ENCODE assay signal across 14 cellular contexts in genomic region chr2:217160978-217161973, GRCh38.
DNase-seq lines count a peak whose midpoint lies in the region; ATAC-seq, FAIRE-seq and TF ChIP-seq lines count a peak whose summit lies in the region.
"Had no signal": no experiment of that assay in that cellular context is flagged by ENCODE, and none has a peak within 500 bp of the region (broad histone marks: within the 10 kb centered on the region; RNA-seq: fewer than 3 reads in every experiment).

No MANE protein-coding gene starts in this region.

- no peaks in the 10 kb centered on the region for H3K9me1 ChIP-seq in K562 (ENCODE audit: control insufficient read depth, insufficient read depth, low read length)

- H2AFZ ChIP-seq in K562 (ENCODE audit: low read depth, low read length) (0 out of 2 replicates have a peak overlapping the region, but pooled peaks have one; percentile 14), trophoblast cell (ENCODE audit: insufficient read depth, low read length, poor library complexity) (no peak overlapping the region)

- H3K4me3 ChIP-seq in K562 = no peak overlapping the region
- no peak overlapping the region for H3K4me3 ChIP-seq in trophoblast cell (ENCODE audit: low read depth, low read length)
- H3K4me3 ChIP-seq: A549, prostate gland had no signal

- no peak for TF ChIP-seq POLR2A in K562 (conservative IDR thresholded peaks at IDR 0.05)

- H2AK5ac ChIP-seq in trophoblast cell (ENCODE audit: low read length) = peak overlapping the region; percentile 64

- no peak for TF ChIP-seq RAD21 in K562 (CRISPR knock-in tag; conservative IDR thresholded peaks at IDR 0.05 in 1 of 2, IDR thresholded peaks at IDR 0.05 in 1 of 2)

- H3K27me3 ChIP-seq in K562 (ENCODE audit: control insufficient read depth in 2 of 2, insufficient read depth in 2 of 2, low read length in 2 of 2) (no peaks in the 10 kb centered on the region), trophoblast cell (ENCODE audit: insufficient read depth, low read length) (no peaks in the 10 kb centered on the region)

- H3K79me1 ChIP-seq in trophoblast cell (ENCODE audit: low read length) = peaks cover 12% of the 10 kb centered on the region

- H4K91ac ChIP-seq in trophoblast cell (ENCODE audit: low read depth, low read length) = no peak overlapping the region

- no peak overlapping the region for H3K4me2 ChIP-seq in K562 (ENCODE audit: insufficient read depth, low read length)
- H3K4me2 ChIP-seq in trophoblast cell (ENCODE audit: low read length) = no peak overlapping the region
- H3K4me2 ChIP-seq: A549 had no signal

- no peaks in the 10 kb centered on the region for H3K36me3 ChIP-seq in K562 (ENCODE audit: control insufficient read depth, insufficient read depth, low read length)
- no peaks in the 10 kb centered on the region for H3K36me3 ChIP-seq in trophoblast cell (ENCODE audit: control insufficient read depth in 1 of 2, insufficient read depth in 2 of 2, low read length in 2 of 2)
- H3K36me3 ChIP-seq: prostate gland had no signal

- H4K8ac ChIP-seq in trophoblast cell (ENCODE audit: low read depth, low read length) = no peak overlapping the region

- intact Hi-C loops in K562 (cut with micrococcal nuclease) = loop anchor here (5.0 to 10.0 kb wide), 2 partner anchors 99 to 286 kb away; no protein-coding TSS in a partner anchor

- peak overlapping the region; percentile 77 for H2BK12ac ChIP-seq in trophoblast cell (ENCODE audit: low read length)

- ATAC-seq in K562 (no peak), HG02885 (IDR thresholded peaks at IDR 0.05; ENCODE audit: poor library complexity, unreplicated experiment) (no peak)
- ATAC-seq: A549 had no signal

- BruUV-seq in K562 (replicated peaks; lab: Mats Ljungman, UMichigan) = no TSS peak

- H3K79me2 ChIP-seq in K562 (ENCODE audit: control insufficient read depth, insufficient read depth, low read length) = no peaks in the 10 kb centered on the region
- no peaks in the 10 kb centered on the region for H3K79me2 ChIP-seq in trophoblast cell (ENCODE audit: control insufficient read depth, insufficient read depth, low read length, poor library complexity)

- no peak overlapping the region for H3K23ac ChIP-seq in trophoblast cell (ENCODE audit: low read length)

- no peak for TF ChIP-seq EP300 in K562 (IDR thresholded peaks at IDR 0.05; ENCODE audit: low read length)

- CTCF ChIA-PET in K562 (lab: Yijun Ruan, JAX; ENCODE audit: low intra/inter-chr PET ratio) = no interaction called here

- H2BK5ac ChIP-seq in trophoblast cell (ENCODE audit: low read depth, low read length, poor library complexity) = peak overlapping the region; percentile 60

- H3K27ac ChIP-seq in K562 (ENCODE audit: extremely low read depth, low read depth, low read length) (no peak overlapping the region), trophoblast cell (ENCODE audit: low read depth, low read length) (no peak overlapping the region)
- H3K27ac ChIP-seq: A549, prostate gland had no signal

- H2BK120ac ChIP-seq in trophoblast cell (ENCODE audit: insufficient read depth, low read length, poor library complexity) = peak overlapping the region; percentile 68

- no peak overlapping the region for H3K9ac ChIP-seq in K562 (ENCODE audit: insufficient read depth in 1 of 2, low read depth in 2 of 2, low read length in 2 of 2)
- no peak overlapping the region for H3K9ac ChIP-seq in trophoblast cell (ENCODE audit: low read length)

- H4K20me1 ChIP-seq in K562 (replicated peaks; ENCODE audit: control insufficient read depth, insufficient read depth, low read length) = no peaks in the 10 kb centered on the region

- POLR2A ChIA-PET in K562 (lab: Yijun Ruan, JAX) = interaction anchor here (0.6 kb wide), 1 partner anchor 123 kb away, joined by 3 read pairs; no protein-coding TSS in a partner anchor

- no peak for TF ChIP-seq CTCF in K562 (IDR thresholded peaks at IDR 0.05 in 2 of 3, conservative IDR thresholded peaks at IDR 0.05 in 1 of 3; ENCODE audit: insufficient read depth in 2 of 3, low read depth in 1 of 3, low read length in 3 of 3)

- no peaks in the 10 kb centered on the region for H3K9me3 ChIP-seq in K562 (replicated peaks; ENCODE audit: control insufficient read depth, insufficient read depth, low read depth, low read length)
- H3K9me3 ChIP-seq in trophoblast cell (ENCODE audit: insufficient read depth, low read depth, low read length) = no peaks in the 10 kb centered on the region
- H3K9me3 ChIP-seq: A549, prostate gland had no signal

- no peak for FAIRE-seq in K562 (lab: Jason Lieb, UNC)
- FAIRE-seq: A549 had no signal

- H3K4ac ChIP-seq in trophoblast cell (ENCODE audit: low read depth, low read length) = peak overlapping the region; percentile 21

- H3K18ac ChIP-seq in trophoblast cell (ENCODE audit: low read length) = no peak overlapping the region

- DNase-seq in NCI-H2171 treated with DMSO at 0.1 percent for 48 hours (lab: John Stamatoyannopoulos, UW) = peak; percentile 11
- no peak for DNase-seq in NCI-H2171 (lab: John Stamatoyannopoulos, UW)
- DNase-seq in MV-4-11 (lab: John Stamatoyannopoulos, UW) = peak; percentile 36
- DNase-seq in K562 (ENCODE audit: extremely low read depth in 1 of 4, low spot score in 3 of 4) = no peak
- peak in 1 of 2 donors; percentile 49 for DNase-seq in trophoblast cell
- DNase-seq in GDM1 (lab: John Stamatoyannopoulos, UW) = no peak
- DNase-seq in activated CD8-positive, alpha-beta memory T cell treated with anti-CD3 and anti-CD28 coated beads, Interleukin-2, amount 50 U/mL, for 4 hours = no peak
- DNase-seq: activated CD4-positive, alpha-beta T cell treated with anti-CD3 and anti-CD28 coated beads for 48 hours; DMS 273 treated with DMSO at 0.1 percent for 48 hours; dorsolateral prefrontal cortex; NCI-H526 had no signal

- H3K4me1 ChIP-seq in K562 (replicated peaks in 1 of 2; ENCODE audit: control insufficient read depth in 2 of 2, insufficient read depth in 2 of 2, low read length in 2 of 2) = peaks cover 0 to 6% of the 10 kb centered on the region in 2 experiments; a peak in 3 of 5 replicates
- peaks cover 4 to 5% of the 10 kb centered on the region in 2 experiments for H3K4me1 ChIP-seq in trophoblast cell (ENCODE audit: control insufficient read depth in 1 of 2, insufficient read depth in 2 of 2, low read length in 2 of 2)
- H3K4me1 ChIP-seq: prostate gland had no signal

- in situ Hi-C loops in K562 (cut with MboI) = no loop called here

- peak overlapping the region; percentile 70 for H3K14ac ChIP-seq in trophoblast cell (ENCODE audit: low read length)

- H4K12ac ChIP-seq in trophoblast cell (ENCODE audit: low read depth, low read length) = no peak overlapping the region

- 33% methylated on average over 8 of the region's 9 CpGs for WGBS in K562 (ENCODE audit: insufficient coverage, low coverage, missing lambda C conversion rate)
- WGBS in trophoblast cell (ENCODE audit: extremely low coverage, insufficient coverage, insufficient read length) = no CpG with 5 or more reads among the region's 9 CpGs

TF ChIP-seq in K562, 482 proteins besides CTCF, POLR2A, EP300 and RAD21:
- no peak for TF ChIP-seq ATF4 (CRISPR knock-in tag; IDR thresholded peaks at IDR 0.05)
- no peak for TF ChIP-seq ZFP36 (IDR thresholded peaks at IDR 0.05; ENCODE audit: low read depth, low read length, partially characterized antibody)
- no peak for TF ChIP-seq ZNF175 (CRISPR knock-in tag; IDR thresholded peaks at IDR 0.05; ENCODE audit: low read depth)
- TF ChIP-seq MLX (CRISPR knock-in tag; conservative IDR thresholded peaks at IDR 0.05) = no peak
- peak; percentile 33 for TF ChIP-seq PKNOX1 (IDR thresholded peaks at IDR 0.05)
- TF ChIP-seq SPI1 (IDR thresholded peaks at IDR 0.05; ENCODE audit: borderline replicate concordance, low read depth, low read length) = peak; percentile 79; the same call in 1 of the 2 replicates
- no peak for TF ChIP-seq E2F1 (CRISPR knock-in tag; IDR thresholded peaks at IDR 0.05)
- no peak for TF ChIP-seq U2AF2 (optimal IDR thresholded peaks at IDR 0.05; ENCODE audit: low read depth, low read length)
- TF ChIP-seq CEBPG (CRISPR knock-in tag; IDR thresholded peaks at IDR 0.05) = 0 out of 2 replicates have a peak, but pooled peaks have one; percentile 16
- TF ChIP-seq CEBPG (tag; conservative IDR thresholded peaks at IDR 0.05 in 1 of 2, IDR thresholded peaks at IDR 0.05 in 1 of 2) = no peak
- no peak for TF ChIP-seq ZFP1 (CRISPR knock-in tag; IDR thresholded peaks at IDR 0.05)
- TF ChIP-seq ZNF695 (CRISPR knock-in tag; IDR thresholded peaks at IDR 0.05) = no peak

Comparison
In these comparisons a context has a peak if more than half of its experiments do, and no peak if none do; other contexts are left out.
1. DNase-seq: peak in NCI-H2171 treated with DMSO at 0.1 percent for 48 hours (single experiment) and MV-4-11 (single experiment); none in NCI-H2171 (single experiment), K562 (0 of 4), GDM1 (single experiment) and activated CD8-positive, alpha-beta memory T cell treated with anti-CD3 and anti-CD28 coated beads, Interleukin-2, amount 50 U/mL, for 4 hours (single experiment).